In genomic region chr9:130820135-130820738, GRCh38 we compare ENCODE assay signal across 1 cellular context.
TF ChIP-seq lines count a peak whose summit lies in the region.

No MANE protein-coding gene starts in this region.

TF ChIP-seq in WTC11, 78 proteins besides CTCF, POLR2A, EP300 and RAD21 (continued from another document):
- TF ChIP-seq, protein P1, sequence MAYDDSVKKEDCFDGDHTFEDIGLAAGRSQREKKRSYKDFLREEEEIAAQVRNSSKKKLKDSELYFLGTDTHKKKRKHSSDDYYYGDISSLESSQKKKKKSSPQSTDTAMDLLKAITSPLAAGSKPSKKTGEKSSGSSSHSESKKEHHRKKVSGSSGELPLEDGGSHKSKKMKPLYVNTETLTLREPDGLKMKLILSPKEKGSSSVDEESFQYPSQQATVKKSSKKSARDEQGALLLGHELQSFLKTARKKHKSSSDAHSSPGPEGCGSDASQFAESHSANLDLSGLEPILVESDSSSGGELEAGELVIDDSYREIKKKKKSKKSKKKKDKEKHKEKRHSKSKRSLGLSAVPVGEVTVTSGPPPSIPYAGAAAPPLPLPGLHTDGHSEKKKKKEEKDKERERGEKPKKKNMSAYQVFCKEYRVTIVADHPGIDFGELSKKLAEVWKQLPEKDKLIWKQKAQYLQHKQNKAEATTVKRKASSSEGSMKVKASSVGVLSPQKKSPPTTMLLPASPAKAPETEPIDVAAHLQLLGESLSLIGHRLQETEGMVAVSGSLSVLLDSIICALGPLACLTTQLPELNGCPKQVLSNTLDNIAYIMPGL (CRISPR knock-in tag; IDR thresholded peaks at IDR 0.05): no peak
- TF ChIP-seq, protein P2, sequence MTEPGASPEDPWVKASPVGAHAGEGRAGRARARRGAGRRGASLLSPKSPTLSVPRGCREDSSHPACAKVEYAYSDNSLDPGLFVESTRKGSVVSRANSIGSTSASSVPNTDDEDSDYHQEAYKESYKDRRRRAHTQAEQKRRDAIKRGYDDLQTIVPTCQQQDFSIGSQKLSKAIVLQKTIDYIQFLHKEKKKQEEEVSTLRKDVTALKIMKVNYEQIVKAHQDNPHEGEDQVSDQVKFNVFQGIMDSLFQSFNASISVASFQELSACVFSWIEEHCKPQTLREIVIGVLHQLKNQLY (CRISPR knock-in tag; IDR thresholded peaks at IDR 0.05): no peak
- no peak for TF ChIP-seq IRF2 (CRISPR knock-in tag; IDR thresholded peaks at IDR 0.05; ENCODE audit: borderline replicate concordance, low read depth)
- TF ChIP-seq, protein P3, sequence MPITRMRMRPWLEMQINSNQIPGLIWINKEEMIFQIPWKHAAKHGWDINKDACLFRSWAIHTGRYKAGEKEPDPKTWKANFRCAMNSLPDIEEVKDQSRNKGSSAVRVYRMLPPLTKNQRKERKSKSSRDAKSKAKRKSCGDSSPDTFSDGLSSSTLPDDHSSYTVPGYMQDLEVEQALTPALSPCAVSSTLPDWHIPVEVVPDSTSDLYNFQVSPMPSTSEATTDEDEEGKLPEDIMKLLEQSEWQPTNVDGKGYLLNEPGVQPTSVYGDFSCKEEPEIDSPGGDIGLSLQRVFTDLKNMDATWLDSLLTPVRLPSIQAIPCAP (CRISPR knock-in tag; IDR thresholded peaks at IDR 0.05): no peak
- TF ChIP-seq, protein P4, sequence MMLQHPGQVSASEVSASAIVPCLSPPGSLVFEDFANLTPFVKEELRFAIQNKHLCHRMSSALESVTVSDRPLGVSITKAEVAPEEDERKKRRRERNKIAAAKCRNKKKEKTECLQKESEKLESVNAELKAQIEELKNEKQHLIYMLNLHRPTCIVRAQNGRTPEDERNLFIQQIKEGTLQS (CRISPR knock-in tag; conservative IDR thresholded peaks at IDR 0.05): no peak
- no peak for TF ChIP-seq ATF1 (CRISPR knock-in tag; IDR thresholded peaks at IDR 0.05)
- TF ChIP-seq ZNF232 (CRISPR knock-in tag; IDR thresholded peaks at IDR 0.05): no peak
- no peak for TF ChIP-seq FOXP4 (CRISPR knock-in tag; IDR thresholded peaks at IDR 0.05)
- no peak for TF ChIP-seq FOXK1 (CRISPR knock-in tag; IDR thresholded peaks at IDR 0.05)
- no peak for TF ChIP-seq NR1H2 (CRISPR knock-in tag; IDR thresholded peaks at IDR 0.05)
- no peak for TF ChIP-seq CREB1 (CRISPR knock-in tag; IDR thresholded peaks at IDR 0.05)
- TF ChIP-seq, protein P5, sequence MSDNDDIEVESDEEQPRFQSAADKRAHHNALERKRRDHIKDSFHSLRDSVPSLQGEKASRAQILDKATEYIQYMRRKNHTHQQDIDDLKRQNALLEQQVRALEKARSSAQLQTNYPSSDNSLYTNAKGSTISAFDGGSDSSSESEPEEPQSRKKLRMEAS (CRISPR knock-in tag; IDR thresholded peaks at IDR 0.05): no peak
